ENCODE assay signal across 8 cellular contexts in genomic region chr6:26272171-26272631, GRCh38.
DNase-seq lines count a peak whose midpoint lies in the region; ATAC-seq and TF ChIP-seq lines count a peak whose summit lies in the region.

No MANE protein-coding gene starts in this region.

- H3K36me3 ChIP-seq in CD8-positive, alpha-beta T cell (ENCODE audit: insufficient read depth, low read length) = no peaks in the 10 kb centered on the region

- H3K4me3 Mint-ChIP-seq in CD8-positive, alpha-beta T cell = no peak overlapping the region

- POLR2A ChIA-PET in CD8-positive, alpha-beta T cell (lab: Charles Lee) = interaction anchor here (0.6 to 7.9 kb wide), 36 partner anchors 12 to 1600 kb away, joined by 3 to 229 read pairs (median 10); partner anchors contain the start of gene HMGN4

- TF ChIP-seq CTCF in CD8-positive, alpha-beta T cell (IDR thresholded peaks at IDR 0.05) = no peak

- DNase-seq in CD8-positive, alpha-beta T cell = peak; percentile 22 to 75 (median 48)
- DNase-seq in NCI-H226 = peak; percentile 38
- DNase-seq in activated naive CD4-positive, alpha-beta T cell treated with Interleukin-2 at 50 U/mL for 16 hours = peak; percentile 51
- DNase-seq in right cardiac atrium = peak; percentile 36 to 79 (median 78)
- no peak for DNase-seq in skeletal muscle cell (ENCODE audit: low read depth)
- no peak for DNase-seq in NCI-H510A treated with DMSO at 0.1 percent for 48 hours (lab: John Stamatoyannopoulos, UW)
- no peak for DNase-seq in NCI-H1092 (lab: John Stamatoyannopoulos, UW)

- CTCF ChIA-PET in CD8-positive, alpha-beta T cell (lab: Charles Lee) = interaction anchor here (0.7 to 5.8 kb wide), 8 partner anchors 9 to 1564 kb away, joined by 3 to 38 read pairs (median 8); a partner anchor contains a TSS

- H3K27me3 ChIP-seq in CD8-positive, alpha-beta T cell (ENCODE audit: insufficient read depth, low read length) = no peaks in the 10 kb centered on the region
- no peaks in the 10 kb centered on the region for H3K27me3 ChIP-seq in right cardiac atrium (ENCODE audit: control insufficient read depth, insufficient read depth)

- H3K4me1 Mint-ChIP-seq in CD8-positive, alpha-beta T cell (ENCODE audit: low read depth) = peaks cover 13% of the 10 kb centered on the region

- 2% methylated on average over 31 of the region's 31 CpGs for WGBS in right cardiac atrium

- H3K36me3 Mint-ChIP-seq in CD8-positive, alpha-beta T cell = no peaks in the 10 kb centered on the region

- ATAC-seq in CD8-positive, alpha-beta T cell = peak; percentile 5
- ATAC-seq in GM21528 (IDR thresholded peaks at IDR 0.05; ENCODE audit: low FRiP score, unreplicated experiment) = peak; percentile 38
- ATAC-seq in right cardiac atrium = peak; percentile 45 to 47

- H3K4me3 ChIP-seq in CD8-positive, alpha-beta T cell (ENCODE audit: low read depth, low read length) = peak overlapping the region; percentile 65
- H3K4me3 ChIP-seq in right cardiac atrium (ENCODE audit: low read length) (peak overlapping the region; percentile 29), skeletal muscle cell (ENCODE audit: low read depth, low read length) (peak overlapping the region; percentile 59)

- H3K27ac Mint-ChIP-seq in CD8-positive, alpha-beta T cell = no peak overlapping the region

- intact Hi-C loops in CD8-positive, alpha-beta T cell (cut with DNase I, micrococcal nuclease) = loop anchor here (1.0 to 5.0 kb wide), 21 partner anchors 13 to 1620 kb away; partner anchors contain the start of gene BTN3A1 (in 1 of the 2)
- intact Hi-C loops in right cardiac atrium (cut with DNase I) = loop anchor here in 1 of 4 donors (10.0 kb wide), 1 partner anchor 57 kb away; a partner anchor contains a TSS

- H3K9me3 ChIP-seq in CD8-positive, alpha-beta T cell (ENCODE audit: low read length) = no peaks in the 10 kb centered on the region
- H3K9me3 ChIP-seq in right cardiac atrium (ENCODE audit: control insufficient read depth, low read length) = no peaks in the 10 kb centered on the region

- H3K4me1 ChIP-seq in CD8-positive, alpha-beta T cell (ENCODE audit: insufficient read depth, low read length) = peaks cover 22% of the 10 kb centered on the region
- H3K4me1 ChIP-seq in right cardiac atrium (ENCODE audit: control insufficient read depth, insufficient read depth, low read length) = peaks cover 4% of the 10 kb centered on the region

- H3K27ac ChIP-seq in CD8-positive, alpha-beta T cell (ENCODE audit: low read depth, low read length) = peak overlapping the region; percentile 73
- H3K27ac ChIP-seq in right cardiac atrium (ENCODE audit: low read length) = peak overlapping the region; percentile 10

- H3K27me3 Mint-ChIP-seq in CD8-positive, alpha-beta T cell (ENCODE audit: low read depth) = no peaks in the 10 kb centered on the region

- H3K9me3 Mint-ChIP-seq in CD8-positive, alpha-beta T cell = no peaks in the 10 kb centered on the region

Comparison
In these comparisons a context has a peak if more than half of its experiments do, and no peak if none do; other contexts are left out.
1. DNase-seq: peak in CD8-positive, alpha-beta T cell (7 of 7), NCI-H226 (single experiment), activated naive CD4-positive, alpha-beta T cell treated with Interleukin-2 at 50 U/mL for 16 hours (single experiment) and right cardiac atrium (3 of 3); none in skeletal muscle cell (single experiment), NCI-H510A treated with DMSO at 0.1 percent for 48 hours (single experiment) and NCI-H1092 (single experiment).
2. Peak in every context shown above with its lines, with median percentiles within 50 percentile points of each other: ATAC-seq and H3K4me3 ChIP-seq.